Comparison of ENCODE assay signal across 1 cellular context in genomic region chr19:42252365-42253244, GRCh38.
TF ChIP-seq lines count a peak whose summit lies in the region.

No MANE protein-coding gene starts in this region.

TF ChIP-seq in K562, 482 proteins besides CTCF, POLR2A, EP300 and RAD21 (continued from another document and continues in another):
- TF ChIP-seq ATF2 (CRISPR knock-in tag; IDR thresholded peaks at IDR 0.05) (peak; percentile 40; the same call in 1 of the 2 replicates), MXD1 (CRISPR knock-in tag; IDR thresholded peaks at IDR 0.05; ENCODE audit: borderline replicate concordance, poor library complexity, severe bottlenecking) (no peak), ETV1 (tag; conservative IDR thresholded peaks at IDR 0.05; ENCODE audit: low read depth) (no peak), ZNF12 (CRISPR knock-in tag; IDR thresholded peaks at IDR 0.05) (0 out of 2 replicates have a peak, but pooled peaks have one; percentile 39), MTF1 (CRISPR knock-in tag; IDR thresholded peaks at IDR 0.05; ENCODE audit: borderline replicate concordance) (no peak), BHLHE40 (IDR thresholded peaks at IDR 0.05; ENCODE audit: low read length) (peak; percentile 75), ZNF408 (CRISPR knock-in tag; IDR thresholded peaks at IDR 0.05; ENCODE audit: low read depth) (no peak), ZNF41 (CRISPR knock-in tag; conservative IDR thresholded peaks at IDR 0.05) (no peak), SMAD3 (CRISPR knock-in tag; conservative IDR thresholded peaks at IDR 0.05) (no peak), ATF1 (CRISPR knock-in tag; IDR thresholded peaks at IDR 0.05) (no peak), ATF1 (tag; IDR thresholded peaks at IDR 0.05) (peak; percentile 60), ZNF395 (CRISPR knock-in tag; IDR thresholded peaks at IDR 0.05) (no peak; the same call in 1 of the 2 replicates), XRCC3 (IDR thresholded peaks at IDR 0.05) (no peak), MAFG (tag; conservative IDR thresholded peaks at IDR 0.05) (no peak), NFIC (IDR thresholded peaks at IDR 0.05) (no peak), KDM4B (IDR thresholded peaks at IDR 0.05; ENCODE audit: borderline replicate concordance in 2 of 2, low read depth in 1 of 2) (0 out of 4 replicates have a peak, but pooled peaks of 1 of the 2 experiments have one; percentile 35), EP400 (IDR thresholded peaks at IDR 0.05) (0 out of 2 replicates have a peak, but pooled peaks have one; percentile 61), ZNF282 (CRISPR knock-in tag; IDR thresholded peaks at IDR 0.05) (no peak), SREBF2 (CRISPR knock-in tag; IDR thresholded peaks at IDR 0.05) (no peak), NKRF (IDR thresholded peaks at IDR 0.05; ENCODE audit: borderline replicate concordance) (peak; percentile 51; the same call in 1 of the 2 replicates), CBX3 (IDR thresholded peaks at IDR 0.05; ENCODE audit: borderline replicate concordance in 1 of 2, low read length in 2 of 2) (no peak; a peak in 1 of 3 replicates), MNT (conservative IDR thresholded peaks at IDR 0.05) (peak; percentile 72 to 75), SETDB1 (IDR thresholded peaks at IDR 0.05; ENCODE audit: low read length) (no peak), FOXK1 (CRISPR knock-in tag; IDR thresholded peaks at IDR 0.05; ENCODE audit: borderline replicate concordance) (no peak; the same call in 1 of the 2 replicates), HNRNPH1 (optimal IDR thresholded peaks at IDR 0.05; ENCODE audit: low read depth, low read length) (no peak), ETV5 (CRISPR knock-in tag; IDR thresholded peaks at IDR 0.05; ENCODE audit: low read depth) (no peak), ELK3 (CRISPR knock-in tag; IDR thresholded peaks at IDR 0.05) (no peak), ZNF561 (CRISPR knock-in tag; conservative IDR thresholded peaks at IDR 0.05) (no peak; the same call in 1 of the 2 replicates), CREB5 (CRISPR knock-in tag; IDR thresholded peaks at IDR 0.05) (no peak), WHSC1 (IDR thresholded peaks at IDR 0.05; ENCODE audit: low read length) (no peak), ESRRA (IDR thresholded peaks at IDR 0.05; ENCODE audit: borderline replicate concordance, low read depth) (no peak), HDAC1 (IDR thresholded peaks at IDR 0.05) (peak in 1 of 2 experiments; percentile 41; a peak in 1 of 4 replicates), GTF2A2 (tag; IDR thresholded peaks at IDR 0.05) (no peak), HNRNPL (IDR thresholded peaks at IDR 0.05; ENCODE audit: low read depth, low read length) (no peak), CREB3L1 (IDR thresholded peaks at IDR 0.05; ENCODE audit: borderline replicate concordance, low read depth) (0 out of 2 replicates have a peak, but pooled peaks have one; percentile 27), ILF3 (IDR thresholded peaks at IDR 0.05; ENCODE audit: borderline replicate concordance) (no peak), ZNF830 (CRISPR knock-in tag; IDR thresholded peaks at IDR 0.05) (no peak), HNRNPLL (IDR thresholded peaks at IDR 0.05; ENCODE audit: low read depth, low read length, poor library complexity, severe bottlenecking) (no peak), FOXK2 (conservative IDR thresholded peaks at IDR 0.05 in 1 of 2, IDR thresholded peaks at IDR 0.05 in 1 of 2; ENCODE audit: low read depth in 2 of 2) (peak in 1 of 2 experiments; percentile 42; a peak in 2 of 4 replicates), ZBTB33 (CRISPR knock-in tag; IDR thresholded peaks at IDR 0.05) (no peak), THAP12 (CRISPR knock-in tag; IDR thresholded peaks at IDR 0.05) (no peak), IRF2 (CRISPR knock-in tag; IDR thresholded peaks at IDR 0.05) (no peak), SMAD4 (CRISPR knock-in tag; conservative IDR thresholded peaks at IDR 0.05) (peak; percentile 61; the same call in 1 of the 2 replicates), ZNF174 (CRISPR knock-in tag; IDR thresholded peaks at IDR 0.05) (no peak), RBM15 (IDR thresholded peaks at IDR 0.05; ENCODE audit: insufficient read depth, low read length) (no peak), MTA3 (IDR thresholded peaks at IDR 0.05; ENCODE audit: borderline replicate concordance) (no peak), ZC3H11A (IDR thresholded peaks at IDR 0.05; ENCODE audit: low read depth, low read length) (no peak), STAT6 (CRISPR knock-in tag; IDR thresholded peaks at IDR 0.05) (no peak)
